Comparison of ENCODE assay signal across 19 cellular contexts in the genomic region with DNA sequence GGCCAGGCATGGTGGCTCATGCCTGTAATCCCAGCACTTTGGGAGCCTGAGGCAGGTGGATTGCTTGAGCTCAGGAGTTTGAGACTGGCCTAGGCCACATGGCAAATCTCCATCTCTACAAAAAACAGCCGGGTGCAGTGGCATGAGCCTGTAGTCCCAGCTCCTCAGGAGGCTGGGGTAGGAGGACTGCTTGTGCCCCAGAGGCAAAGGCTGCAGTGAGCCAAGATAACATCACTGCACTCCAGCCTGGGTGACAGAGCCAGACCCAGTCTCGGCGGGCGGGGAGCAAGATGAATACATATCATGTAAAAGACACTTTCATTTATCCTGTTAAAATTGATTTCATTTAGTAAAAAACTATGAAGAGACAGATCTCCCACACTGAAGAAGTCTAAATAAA.
"Had no signal": no experiment of that assay in that cellular context is flagged by ENCODE, and none has a peak within 500 bp of the region (broad histone marks: within the 10 kb centered on the region; RNA-seq: fewer than 3 reads in every experiment).

No MANE protein-coding gene starts in this region.

- H3K4me3 Mint-ChIP-seq: activated CD4-positive, alpha-beta T cell treated with anti-CD3 and anti-CD28 coated beads, Interleukin-2, amount 10 ng/mL, durations not matched to agents 7 days and 5 days; activated naive CD4-positive, alpha-beta T cell treated with anti-CD3 and anti-CD28 coated beads, Interleukin-2, amount 50 U/mL, for 24 hours; nephron; stimulated activated naive CD8-positive, alpha-beta T cell treated with anti-CD3 and anti-CD28 coated beads, Interleukin-15, amount 100 ng/mL, for 72 hours had no signal

- H3K27me3 ChIP-seq: ascending aorta, esophagus muscularis mucosa, heart right ventricle, right atrium auricular region, suprapubic skin, transverse colon, vagina had no signal

- H3K27me3 Mint-ChIP-seq: activated CD4-positive, alpha-beta T cell treated with anti-CD3 and anti-CD28 coated beads, Interleukin-2, amount 10 ng/mL, durations not matched to agents 7 days and 5 days; activated naive CD4-positive, alpha-beta T cell treated with anti-CD3 and anti-CD28 coated beads, Interleukin-2, amount 50 U/mL, for 24 hours; stimulated activated naive CD8-positive, alpha-beta T cell treated with anti-CD3 and anti-CD28 coated beads, Interleukin-15, amount 100 ng/mL, for 72 hours had no signal

- H3K4me3 ChIP-seq: ascending aorta, esophagus muscularis mucosa, heart right ventricle, mucosa of descending colon, prostate gland, right atrium auricular region, suprapubic skin, transverse colon, vagina had no signal

- H3K9me3 Mint-ChIP-seq: activated CD4-positive, alpha-beta T cell treated with anti-CD3 and anti-CD28 coated beads, Interleukin-2, amount 10 ng/mL, durations not matched to agents 7 days and 5 days; activated naive CD4-positive, alpha-beta T cell treated with anti-CD3 and anti-CD28 coated beads, Interleukin-2, amount 50 U/mL, for 24 hours; activated T-cell treated with anti-CD3 and anti-CD28 coated beads, Interleukin-2, amount 50 U/mL, for 72 hours; stimulated activated naive CD8-positive, alpha-beta T cell treated with anti-CD3 and anti-CD28 coated beads, Interleukin-15, amount 100 ng/mL, for 72 hours had no signal

- DNase-seq: activated CD4-positive, alpha-beta T cell treated with anti-CD3 and anti-CD28 coated beads, Interleukin-2, amount 10 ng/mL, durations not matched to agents 7 days and 5 days; activated CD8-positive, alpha-beta memory T cell treated with anti-CD3 and anti-CD28 coated beads for 24 hours; activated gamma-delta T cell; activated T-cell treated with anti-CD3 and anti-CD28 coated beads, Interleukin-2, amount 50 U/mL, for 72 hours; cortex of kidney; heart right ventricle; left ventricle myocardium superior; mucosa of descending colon; stimulated activated naive CD8-positive, alpha-beta T cell treated with anti-CD3 and anti-CD28 coated beads, Interleukin-15, amount 100 ng/mL, for 72 hours; T-helper 9 cell; transverse colon had no signal

- H3K9me3 ChIP-seq: ascending aorta, esophagus muscularis mucosa, heart right ventricle, mucosa of descending colon, prostate gland, right atrium auricular region, suprapubic skin, transverse colon, vagina had no signal

- H3K36me3 ChIP-seq: ascending aorta, esophagus muscularis mucosa, prostate gland, right atrium auricular region, suprapubic skin, transverse colon, vagina had no signal

- ATAC-seq: heart right ventricle, left ventricle myocardium superior, mucosa of descending colon had no signal

- H3K27ac ChIP-seq: ascending aorta, esophagus muscularis mucosa, heart right ventricle, prostate gland, right atrium auricular region, suprapubic skin, transverse colon, vagina had no signal

- H3K27ac Mint-ChIP-seq: activated CD4-positive, alpha-beta T cell treated with anti-CD3 and anti-CD28 coated beads, Interleukin-2, amount 10 ng/mL, durations not matched to agents 7 days and 5 days; nephron had no signal
